ENCODE assay signal across 27 cellular contexts in the genomic region with DNA sequence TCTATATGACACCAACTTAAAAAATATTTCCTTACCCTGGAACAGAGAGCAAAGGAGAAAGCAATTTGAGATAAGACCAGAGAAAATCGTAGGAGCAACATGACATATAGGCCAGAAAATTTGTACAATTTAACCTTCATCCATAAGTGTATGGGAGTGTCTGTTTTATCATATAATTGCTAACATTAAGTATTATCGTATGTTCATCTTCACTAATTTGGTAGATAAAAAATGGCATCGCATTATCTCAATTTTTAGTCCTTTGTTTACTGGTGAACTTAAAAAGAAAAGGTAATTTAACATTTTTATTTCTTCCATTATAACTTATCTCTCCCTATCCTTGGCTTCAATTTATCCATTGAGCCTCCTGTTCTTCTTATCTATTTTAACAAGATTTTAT.
"Had no signal": no experiment of that assay in that cellular context is flagged by ENCODE, and none has a peak within 500 bp of the region (broad histone marks: within the 10 kb centered on the region; RNA-seq: fewer than 3 reads in every experiment).

No MANE protein-coding gene starts in this region.

- H3K9me3 ChIP-seq: neutrophil, pancreas, prostate gland, right lobe of liver, sigmoid colon, spleen, suprapubic skin, testis, tibial artery, transverse colon, upper lobe of right lung, uterus had no signal

- H3K4me3 ChIP-seq: pancreas, prostate gland, right lobe of liver, sigmoid colon, skin epidermis, smooth muscle cell, spleen, suprapubic skin, testis, tibial artery, transverse colon, upper lobe of right lung, uterus had no signal

- H3K36me3 ChIP-seq: neutrophil, pancreas, prostate gland, right lobe of liver, sigmoid colon, spleen, suprapubic skin, tibial artery, transverse colon, upper lobe of right lung, uterus had no signal

- H3K4me1 ChIP-seq: prostate gland, right lobe of liver, spleen, suprapubic skin, testis, tibial artery, transverse colon, upper lobe of right lung, uterus had no signal

- DNase-seq: naive thymus-derived CD8-positive, alpha-beta T cell; nephron progenitor cell; nucleus accumbens; pancreas; right cardiac atrium; right lobe of liver; sigmoid colon; spleen; stimulated activated CD4-positive, alpha-beta T cell treated with anti-CD3 and anti-CD28 coated beads, Interleukin-12 subunit alpha, Interleukin-12 subunit beta, amount 100 ng/mL, for 4 hours; stimulated activated CD4-positive, alpha-beta T cell treated with anti-CD3 and anti-CD28 coated beads, Interleukin-1b, Interleukin-23, amount 100 ng/mL, for 48 hours; stimulated activated CD4-positive, alpha-beta T cell treated with anti-CD3 and anti-CD28 coated beads, Interleukin-4, amount 100 ng/mL, for 1 hour; stimulated activated CD4-positive, alpha-beta T cell treated with anti-CD3 and anti-CD28 coated beads, Interleukin-4, amount 100 ng/mL, for 4 hours; stimulated activated CD8-positive, alpha-beta memory T cell treated with anti-CD3 and anti-CD28 coated beads, Interleukin-4, amount 100 ng/mL, for 48 hours; stimulated activated naive CD4-positive, alpha-beta T cell; stimulated activated naive CD8-positive, alpha-beta T cell treated with anti-CD3 and anti-CD28 coated beads, Interleukin-15, amount 100 ng/mL, for 72 hours; stimulated activated naive CD8-positive, alpha-beta T cell treated with anti-CD3 and anti-CD28 coated beads, Interleukin-15, Interleukin-2, amounts not matched to agents 100 U/mL and 50 U/mL, for 24 hours; substantia nigra; testis; tibial artery; transverse colon; upper lobe of right lung; uterus had no signal

- H3K27ac ChIP-seq: neutrophil, pancreas, prostate gland, right lobe of liver, sigmoid colon, skin epidermis, spleen, suprapubic skin, testis, tibial artery, transverse colon, upper lobe of right lung, uterus had no signal

- H3K4me2 ChIP-seq: smooth muscle cell had no signal

- H3K27me3 ChIP-seq: pancreas, right lobe of liver, sigmoid colon, spleen, suprapubic skin, testis, tibial artery, transverse colon, upper lobe of right lung, uterus had no signal
